17 cellular contexts compared by ENCODE assay signal in the genomic region with DNA sequence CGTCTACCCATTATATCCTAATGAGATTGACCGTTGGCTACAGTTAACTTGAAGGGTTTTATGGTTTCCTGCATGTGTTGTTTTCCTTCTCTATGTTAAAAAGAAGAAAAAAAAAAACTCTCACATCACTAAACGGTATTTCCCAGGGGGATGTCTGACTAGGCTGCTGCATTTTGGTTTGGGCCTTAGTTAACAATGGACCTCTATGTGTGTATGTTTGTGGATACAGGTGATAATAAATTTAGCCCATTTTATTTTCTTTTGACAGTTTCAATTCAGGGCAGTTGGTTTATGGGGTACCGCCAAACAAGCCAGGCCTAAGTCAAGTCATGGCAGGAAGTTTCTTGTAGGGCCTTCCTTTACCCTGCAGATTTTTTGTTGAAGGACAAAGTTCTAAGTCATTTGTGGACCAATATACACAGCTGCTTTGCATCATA. TPM values are rescaled to one million over a fixed set of nuclear protein-coding genes. Genes with fewer than 3 reads are reported as not detected.
DNase-seq lines count a peak whose midpoint lies in the region; ATAC-seq and TF ChIP-seq lines count a peak whose summit lies in the region.
"Had no signal": no experiment of that assay in that cellular context is flagged by ENCODE, and none has a peak within 500 bp of the region (broad histone marks: within the 10 kb centered on the region; RNA-seq: fewer than 3 reads in every experiment).

No MANE protein-coding gene starts in this region.

- DNase-seq in DMS153 (lab: John Stamatoyannopoulos, UW), result peak; percentile 91
- peak; percentile 63 for DNase-seq in KBM-7
- DNase-seq in Panc1 (ENCODE audit: low read depth, low spot score), result no peak
- no peak for DNase-seq in upper lobe of left lung
- no peak for DNase-seq in stimulated activated naive CD8-positive, alpha-beta T cell treated with anti-CD3 and anti-CD28 coated beads, Interleukin-15, Interleukin-2, amounts not matched to agents 100 U/mL and 50 U/mL, for 24 hours
- no peak for DNase-seq in caudate nucleus (lab: John Stamatoyannopoulos, UW)
- DNase-seq in DMS114 treated with DMSO at 0.1 percent for 48 hours (lab: John Stamatoyannopoulos, UW; ENCODE audit: unreplicated experiment), result no peak
- DNase-seq: activated CD4-positive, alpha-beta T cell treated with anti-CD3 and anti-CD28 coated beads for 4 hours; activated T-cell treated with anti-CD3 and anti-CD28 coated beads, Interleukin-2, amount 50 U/mL, for 24 hours; glutamatergic neuron; GOT3; islet precursor cell; posterior cingulate gyrus; T-helper 2 cell had no signal

- peak; percentile 49 for ATAC-seq in GM19438 (IDR thresholded peaks at IDR 0.05; ENCODE audit: low read depth, unreplicated experiment)
- ATAC-seq in Panc1, result no peak
- ATAC-seq in upper lobe of left lung (ENCODE audit: low FRiP score in 2 of 2), result no peak
- no peak for ATAC-seq in stimulated activated naive CD8-positive, alpha-beta T cell treated with anti-CD3 and anti-CD28 coated beads, Interleukin-15, Interleukin-2, amounts not matched to agents 100 U/mL and 50 U/mL, for 24 hours

- no peak for TF ChIP-seq POLR2A in upper lobe of left lung (IDR thresholded peaks at IDR 0.05)

- BruUV-seq in Panc1 (replicated peaks; lab: Mats Ljungman, UMichigan), result no TSS peak

- H3K27me3 ChIP-seq in Panc1 (ENCODE audit: control insufficient read depth, insufficient read depth, low read length), result no peaks in the 10 kb centered on the region
- H3K27me3 ChIP-seq in upper lobe of left lung, result no peaks in the 10 kb centered on the region

- peak overlapping the region; percentile 67; the same call in 1 of the 2 replicates for H3K27ac ChIP-seq in Panc1 (ENCODE audit: low read length)
- no peak overlapping the region for H3K27ac ChIP-seq in upper lobe of left lung
- H3K27ac ChIP-seq in caudate nucleus (ENCODE audit: low read depth, low read length), result no peak overlapping the region
- H3K27ac ChIP-seq: epithelial cell of prostate, thoracic aorta had no signal

- intact Hi-C loops in Panc1 (cut with micrococcal nuclease; ENCODE audit: unreplicated experiment), result no loop called here

- no peak overlapping the region for H3K4me3 ChIP-seq in Panc1 (ENCODE audit: low read depth in 2 of 2, low read length in 2 of 2)
- H3K4me3 ChIP-seq in upper lobe of left lung, result no peak overlapping the region
- H3K4me3 ChIP-seq: thoracic aorta had no signal

- TF ChIP-seq CTCF in Panc1 (IDR thresholded peaks at IDR 0.05), result no peak
- TF ChIP-seq CTCF in upper lobe of left lung (IDR thresholded peaks at IDR 0.05), result no peak

- no peak for TF ChIP-seq EP300 in upper lobe of left lung (IDR thresholded peaks at IDR 0.05)

- H3K9me3 ChIP-seq in Panc1 (ENCODE audit: control insufficient read depth, insufficient read depth, low read depth, low read length) (no peaks in the 10 kb centered on the region), upper lobe of left lung (no peaks in the 10 kb centered on the region)
- H3K9me3 ChIP-seq: thoracic aorta had no signal

- CTCF ChIA-PET in Panc1 (lab: Charles Lee), result interaction anchor here (0.7 kb wide), 1 partner anchor 109 kb away, joined by 7 read pairs; no protein-coding TSS in a partner anchor

- POLR2A ChIA-PET in Panc1 (lab: Charles Lee), result no interaction called here

- H3K4me1 ChIP-seq in Panc1 (ENCODE audit: control insufficient read depth, insufficient read depth, low read length) (peaks cover 19% of the 10 kb centered on the region), upper lobe of left lung (peaks cover 8 to 9% (median 8%) of the 10 kb centered on the region in 4 donors)

- in situ Hi-C loops in KBM-7 (cut with MboI; ENCODE audit: low pct_unique_long_range_greater_than_20kb, low sequenced_read_pairs) (no loop called here), Panc1 (cut with HindIII; ENCODE audit: low pct_unique_long_range_greater_than_20kb, low sequenced_read_pairs) (no loop called here)

- WGBS in upper lobe of left lung, 2 donors, result 46 to 48% methylated on average over 4 of the region's 4 CpGs

- H3K36me3 ChIP-seq in Panc1 (ENCODE audit: control insufficient read depth, insufficient read depth, low read length), result 0 out of 2 replicates have a peak, but pooled peaks cover 3% of the 10 kb centered on the region
- H3K36me3 ChIP-seq in upper lobe of left lung, result no peaks in the 10 kb centered on the region
- H3K36me3 ChIP-seq: thoracic aorta had no signal

RNA-seq across cellular contexts. Expression of gene SOX4, which starts 10.0 kb away (rescaled TPM):
- total RNA-seq in Panc1 (2021; ENCODE audit: unreplicated experiment) (71.9 TPM), upper lobe of left lung (10 to 100 TPM; 16.4 to 23.4 (median 20.7) TPM)
- 51.6 TPM for polyA plus RNA-seq in Panc1 (2012; ENCODE audit: insufficient read length)

Comparison
In these comparisons a context has a peak if more than half of its experiments do, and no peak if none do; other contexts are left out.
1. DNase-seq: peak in DMS153 (single experiment) and KBM-7 (single experiment); none in Panc1 (single experiment), upper lobe of left lung (0 of 2), stimulated activated naive CD8-positive, alpha-beta T cell treated with anti-CD3 and anti-CD28 coated beads, Interleukin-15, Interleukin-2, amounts not matched to agents 100 U/mL and 50 U/mL, for 24 hours (single experiment), caudate nucleus (0 of 61) and DMS114 treated with DMSO at 0.1 percent for 48 hours (single experiment).